Comparison of ENCODE assay signal across 9 cellular contexts in genomic region chr16:87790278-87791023, GRCh38. TPM values are rescaled to one million over a fixed set of nuclear protein-coding genes. Genes with fewer than 3 reads are reported as not detected.
DNase-seq lines count a peak whose midpoint lies in the region; TF ChIP-seq lines count a peak whose summit lies in the region.
"Had no signal": no experiment of that assay in that cellular context is flagged by ENCODE, and none has a peak within 500 bp of the region (broad histone marks: within the 10 kb centered on the region; RNA-seq: fewer than 3 reads in every experiment).

No MANE protein-coding gene starts in this region.

- H3K4me3 Mint-ChIP-seq in nephron progenitor cell: no peak overlapping the region

- H3K27ac Mint-ChIP-seq in nephron progenitor cell: peak overlapping the region; percentile 36

- no peaks in the 10 kb centered on the region for H4K20me1 ChIP-seq in BLaER1 treated with 17β-estradiol and CSF1 and Interleukin-3, amounts not matched to agents 10 nM and 100 nM

- H3K4me1 ChIP-seq in BLaER1 treated with 17β-estradiol and CSF1 and Interleukin-3, amounts not matched to agents 10 nM and 100 nM: peaks cover 19 to 67% (median 58%) of the 10 kb centered on the region in 10 experiments
- H3K4me1 ChIP-seq: colonic mucosa had no signal

- H3K27ac ChIP-seq in BLaER1 treated with 17β-estradiol and CSF1 and Interleukin-3, amounts not matched to agents 10 nM and 100 nM: peak overlapping the region in 5 of 11 experiments; percentile 17 to 64 (median 50); a peak in 6 of 22 replicates
- H3K27ac ChIP-seq in cingulate gyrus (ENCODE audit: low read depth, low read length): peak overlapping the region; percentile 39
- H3K27ac ChIP-seq: colonic mucosa had no signal

- peaks cover 11% of the 10 kb centered on the region for H3K27me3 Mint-ChIP-seq in nephron progenitor cell (ENCODE audit: low read depth, poor library complexity)

- H3K36me3 Mint-ChIP-seq in nephron progenitor cell (ENCODE audit: low read depth): no peaks in the 10 kb centered on the region

- no peak for TF ChIP-seq CTCF in nephron progenitor cell (IDR thresholded peaks at IDR 0.05)

- DNase-seq in NCI-H1105 treated with DMSO at 0.1 percent for 48 hours (lab: John Stamatoyannopoulos, UW): peak; percentile 81
- DNase-seq in nephron progenitor cell: no peak
- no peak for DNase-seq in central memory CD4-positive, alpha-beta T cell
- no peak for DNase-seq in mesenteric fat pad (ENCODE audit: low spot score)
- no peak for DNase-seq in NCI-H524 (lab: John Stamatoyannopoulos, UW)
- DNase-seq in activated CD4-positive, alpha-beta T cell treated with anti-CD3 and anti-CD28 coated beads for 4 hours: no peak
- DNase-seq: colonic mucosa had no signal

- H3K9ac ChIP-seq in BLaER1 treated with 17β-estradiol and CSF1 and Interleukin-3, amounts not matched to agents 10 nM and 100 nM: peak overlapping the region in 1 of 11 experiments; percentile 20; a peak in 2 of 22 replicates

- no peaks in the 10 kb centered on the region for H3K9me3 ChIP-seq in BLaER1 treated with 17β-estradiol and CSF1 and Interleukin-3, amounts not matched to agents 10 nM and 100 nM (replicated peaks in 1 of 11)
- H3K9me3 ChIP-seq: colonic mucosa had no signal

- peak overlapping the region in 8 of 11 experiments; percentile 4 to 42 (median 34); a peak in 9 of 22 replicates for H3K4me2 ChIP-seq in BLaER1 treated with 17β-estradiol and CSF1 and Interleukin-3, amounts not matched to agents 10 nM and 100 nM

- H3K9me3 Mint-ChIP-seq in nephron progenitor cell: no peaks in the 10 kb centered on the region

- H3K4me1 Mint-ChIP-seq in nephron progenitor cell: peaks cover 27% of the 10 kb centered on the region

- no peak overlapping the region for H3K4me3 ChIP-seq in BLaER1 treated with 17β-estradiol and CSF1 and Interleukin-3, amounts not matched to agents 10 nM and 100 nM
- H3K4me3 ChIP-seq: colonic mucosa had no signal

- H3K36me3 ChIP-seq in BLaER1 treated with 17β-estradiol and CSF1 and Interleukin-3, amounts not matched to agents 10 nM and 100 nM: no peaks in the 10 kb centered on the region
- H3K36me3 ChIP-seq: colonic mucosa had no signal

- peaks cover 0 to 16% (median 0%) of the 10 kb centered on the region in 11 experiments; a peak in 4 of 22 replicates for H3K27me3 ChIP-seq in BLaER1 treated with 17β-estradiol and CSF1 and Interleukin-3, amounts not matched to agents 10 nM and 100 nM
- H3K27me3 ChIP-seq: colonic mucosa had no signal

RNA-seq across cellular contexts. Expression of gene KLHDC4, which starts 24.7 kb away (rescaled TPM):
- total RNA-seq in mesenteric fat pad: 39.9 TPM
